In genomic region chr15:94061041-94061440, GRCh38 we compare ENCODE assay signal across 17 cellular contexts.
"Had no signal": no experiment of that assay in that cellular context is flagged by ENCODE, and none has a peak within 500 bp of the region (broad histone marks: within the 10 kb centered on the region; RNA-seq: fewer than 3 reads in every experiment).

No MANE protein-coding gene starts in this region.

- DNase-seq: activated CD4-positive, alpha-beta T cell treated with anti-CD3 and anti-CD28 coated beads, Interleukin-2, amount 50 U/mL, for 48 hours; activated gamma-delta T cell; body of pancreas; central memory CD4-positive, alpha-beta T cell; dorsolateral prefrontal cortex; endodermal cell; erythroblast; heart left ventricle; kidney; left lung; retina; stimulated activated CD4-positive, alpha-beta T cell treated with anti-CD3 and anti-CD28 coated beads, Interleukin-12 subunit alpha, Interleukin-12 subunit beta, amount 100 ng/mL, for 4 hours; stimulated activated CD4-positive, alpha-beta T cell treated with anti-CD3 and anti-CD28 coated beads, Interleukin-1b, Interleukin-23, amount 100 ng/mL, for 48 hours; stimulated activated CD8-positive, alpha-beta memory T cell treated with anti-CD3 and anti-CD28 coated beads, Interleukin-4, amount 100 ng/mL, for 48 hours; stimulated activated naive CD4-positive, alpha-beta T cell had no signal

- FAIRE-seq: colon, kidney had no signal

- H3K27me3 ChIP-seq: body of pancreas, gastroesophageal sphincter, heart left ventricle, left lung had no signal

- H3K9me3 ChIP-seq: body of pancreas, gastroesophageal sphincter, left lung had no signal

- H3K36me3 ChIP-seq: gastroesophageal sphincter, heart left ventricle, left lung had no signal

- H3K27ac ChIP-seq: body of pancreas, dorsolateral prefrontal cortex, gastroesophageal sphincter, heart left ventricle, left lung had no signal

- H3K4me3 ChIP-seq: body of pancreas, dorsolateral prefrontal cortex, gastroesophageal sphincter, heart left ventricle, left lung had no signal

- ATAC-seq: body of pancreas, gastroesophageal sphincter, heart left ventricle, left lung had no signal

- H3K4me1 ChIP-seq: body of pancreas, heart left ventricle had no signal
